16 cellular contexts compared by ENCODE assay signal in genomic region chr2:213316001-213316735, GRCh38. TPM values are rescaled to one million over a fixed set of nuclear protein-coding genes. Genes with fewer than 3 reads are reported as not detected.
DNase-seq lines count a peak whose midpoint lies in the region; ATAC-seq, FAIRE-seq and TF ChIP-seq lines count a peak whose summit lies in the region.
"Had no signal": no experiment of that assay in that cellular context is flagged by ENCODE, and none has a peak within 500 bp of the region (broad histone marks: within the 10 kb centered on the region; RNA-seq: fewer than 3 reads in every experiment).

No MANE protein-coding gene starts in this region.

- no peak overlapping the region for H2AK5ac ChIP-seq in H9 (ENCODE audit: insufficient read length, low read length)

- H2BK120ac ChIP-seq in H9 (ENCODE audit: low read depth, low read length, poor library complexity, severe bottlenecking), result no peak overlapping the region

- H3K27ac ChIP-seq in GM12878 (ENCODE audit: control insufficient read depth, insufficient read depth) (no peak overlapping the region), neural progenitor cell (no peak overlapping the region), H9 (ENCODE audit: insufficient read length, low read depth, low read length) (no peak overlapping the region), right cardiac atrium (ENCODE audit: low read length) (no peak overlapping the region)
- H3K27ac ChIP-seq: thoracic aorta had no signal

- H2AFZ ChIP-seq in GM12878 (ENCODE audit: control insufficient read depth, low read depth, low read length), result no peak overlapping the region
- no peak overlapping the region for H2AFZ ChIP-seq in neural progenitor cell (replicated peaks)
- H2AFZ ChIP-seq in H9 (ENCODE audit: low read length), result no peak overlapping the region

- H2BK20ac ChIP-seq in H9 (ENCODE audit: low read depth, low read length, poor library complexity, severe bottlenecking), result no peak overlapping the region

- TF ChIP-seq POLR2A in GM12878 (IDR thresholded peaks at IDR 0.05; ENCODE audit: low read depth, low read length), result no peak
- no peak for TF ChIP-seq POLR2A in GM18505 (IDR thresholded peaks at IDR 0.05; ENCODE audit: borderline replicate concordance, extremely low read depth, insufficient read depth, insufficient read length)

- H3K4me1 ChIP-seq in GM12878 (ENCODE audit: control insufficient read depth, insufficient read depth, low read length) (no peaks in the 10 kb centered on the region), neural progenitor cell (no peaks in the 10 kb centered on the region), H9 (ENCODE audit: insufficient read depth, low read length) (no peaks in the 10 kb centered on the region), right cardiac atrium (ENCODE audit: control insufficient read depth, insufficient read depth, low read length) (no peaks in the 10 kb centered on the region)

- H3K9me3 Mint-ChIP-seq in neural progenitor cell (no peaks in the 10 kb centered on the region), H9 (no peaks in the 10 kb centered on the region)

- peaks cover 3% of the 10 kb centered on the region; the same call in 1 of the 2 replicates for H3K36me3 ChIP-seq in MG63
- no peaks in the 10 kb centered on the region for H3K36me3 ChIP-seq in GM12878 (ENCODE audit: control insufficient read depth in 2 of 2, insufficient read depth in 2 of 2, low read length in 1 of 2)
- H3K36me3 ChIP-seq in neural progenitor cell, result peaks cover 12% of the 10 kb centered on the region

- CTCF ChIA-PET in GM12878 (lab: Yijun Ruan, JAX), result no interaction called here

- H3T11ph ChIP-seq in H9 (ENCODE audit: low read length), result no peak overlapping the region

- no peak for TF ChIP-seq EP300 in GM12878 (IDR thresholded peaks at IDR 0.05; ENCODE audit: borderline replicate concordance in 1 of 2, control insufficient read depth in 1 of 2, low read depth in 2 of 2, low read length in 2 of 2)

- TF ChIP-seq RAD21 in GM12878 (IDR thresholded peaks at IDR 0.05; ENCODE audit: insufficient read depth, low read depth, low read length), result no peak

- no peak for FAIRE-seq in GM12878 (lab: Jason Lieb, UNC)
- FAIRE-seq: GM18507 had no signal

- H3F3A ChIP-seq in neural progenitor cell (ENCODE audit: low read depth), result no peaks in the 10 kb centered on the region

- H3K79me1 ChIP-seq in H9 (ENCODE audit: insufficient read depth, low read depth, low read length, poor library complexity, severe bottlenecking), result no peaks in the 10 kb centered on the region

- SMC1A ChIA-PET in GM12878 (lab: Charles Lee; ENCODE audit: uncharacterized antibody, unreplicated experiment), result interaction anchor here (1.3 kb wide), 1 partner anchor 33 kb away, joined by 5 read pairs; no protein-coding TSS in a partner anchor

- H3K27me3 ChIP-seq in MG63 (no peaks in the 10 kb centered on the region), GM12878 (replicated peaks in 1 of 2; ENCODE audit: control insufficient read depth in 2 of 2, insufficient read depth in 2 of 2, low read length in 1 of 2) (no peaks in the 10 kb centered on the region), neural progenitor cell (no peaks in the 10 kb centered on the region), H9 (ENCODE audit: insufficient read depth, low read length) (no peaks in the 10 kb centered on the region), right cardiac atrium (ENCODE audit: control insufficient read depth, insufficient read depth) (no peaks in the 10 kb centered on the region)

- H4K20me1 ChIP-seq in GM12878 (ENCODE audit: control insufficient read depth, insufficient read depth) (no peaks in the 10 kb centered on the region), neural progenitor cell (ENCODE audit: low read depth) (no peaks in the 10 kb centered on the region), H9 (ENCODE audit: control insufficient read depth, insufficient read depth, insufficient read length) (no peaks in the 10 kb centered on the region)

- no peak overlapping the region for H3K4me3 Mint-ChIP-seq in neural progenitor cell
- no peak overlapping the region for H3K4me3 Mint-ChIP-seq in H9

- no peak overlapping the region for H3K56ac ChIP-seq in H9 (ENCODE audit: insufficient read length, low read depth, low read length)

- BruUV-seq in GM12878 (replicated peaks; lab: Mats Ljungman, UMichigan), result no TSS peak

- no peak overlapping the region for H3K18ac ChIP-seq in H9 (ENCODE audit: insufficient read length, low read depth, low read length)

- intact Hi-C loops in GM12878 (cut with micrococcal nuclease; ENCODE audit: unreplicated experiment) (no loop called here), right cardiac atrium (cut with DNase I) (no loop called here)

- H2BK15ac ChIP-seq in H9 (ENCODE audit: low read depth, low read length), result no peak overlapping the region

- in situ Hi-C loops in GM12878 (cut with MboI), result no loop called here

- ATAC-seq in GM12878 (peak; percentile 17; the same call in 1 of the 3 replicates), GM18505 (IDR thresholded peaks at IDR 0.05; ENCODE audit: unreplicated experiment) (no peak), right cardiac atrium (no peak)
- ATAC-seq: activated CD4-positive, CD25-positive, alpha-beta regulatory T cell treated with anti-CD3 and anti-CD28 coated beads, Interleukin-2, amount 50 U/mL, for 24 hours; left ventricle myocardium superior had no signal

- H3K9ac ChIP-seq in GM12878 (ENCODE audit: control insufficient read depth, insufficient read depth, low read length), result no peak overlapping the region
- no peak overlapping the region for H3K9ac ChIP-seq in neural progenitor cell
- H3K9ac ChIP-seq in H9 (ENCODE audit: extremely low read depth, insufficient read length, low read length), result no peak overlapping the region

- H3K27me3 Mint-ChIP-seq in neural progenitor cell (ENCODE audit: insufficient read depth, low read depth), result no peaks in the 10 kb centered on the region
- no peaks in the 10 kb centered on the region for H3K27me3 Mint-ChIP-seq in H9 (ENCODE audit: low read depth)

- no peak overlapping the region for H4K8ac ChIP-seq in H9 (replicated peaks; ENCODE audit: insufficient read length, low read depth, low read length)

- H3K14ac ChIP-seq in H9 (ENCODE audit: insufficient read depth, low read length), result no peak overlapping the region

- no peak overlapping the region for H4K91ac ChIP-seq in H9 (ENCODE audit: insufficient read length, low read depth, low read length)

- H4K5ac ChIP-seq in H9 (ENCODE audit: insufficient read length, low read depth, low read length), result no peak overlapping the region

- H3K79me2 ChIP-seq in GM12878 (ENCODE audit: control insufficient read depth, insufficient read depth, low read length), result no peaks in the 10 kb centered on the region
- no peaks in the 10 kb centered on the region for H3K79me2 ChIP-seq in neural progenitor cell (ENCODE audit: low read depth)
- H3K79me2 ChIP-seq in H9 (ENCODE audit: insufficient read depth, low read length), result no peaks in the 10 kb centered on the region

- RAD21 ChIA-PET in GM12878 (lab: Charles Lee; ENCODE audit: unreplicated experiment), result no interaction called here

- TF ChIP-seq CTCF in GM12878 (IDR thresholded peaks at IDR 0.05 in 2 of 3, conservative IDR thresholded peaks at IDR 0.05 in 1 of 3; ENCODE audit: control insufficient read depth in 2 of 3, extremely low read depth in 1 of 3, insufficient read depth in 1 of 3, low read depth in 3 of 3, low read length in 3 of 3) (no peak), neural progenitor cell (IDR thresholded peaks at IDR 0.05) (no peak), H9 (conservative IDR thresholded peaks at IDR 0.05) (no peak)

- H3K4me3 ChIP-seq in MG63 (no peak overlapping the region), GM12878 (no peak overlapping the region), neural progenitor cell (no peak overlapping the region), right cardiac atrium (ENCODE audit: low read length) (no peak overlapping the region)
- H3K4me3 ChIP-seq: thoracic aorta had no signal

- no peak overlapping the region for H3K23ac ChIP-seq in H9 (ENCODE audit: insufficient read length, low read depth, low read length)

- no peak overlapping the region for H3K4me2 ChIP-seq in GM12878 (ENCODE audit: control insufficient read depth, insufficient read depth)
- H3K4me2 ChIP-seq in neural progenitor cell, result no peak overlapping the region
- no peak overlapping the region for H3K4me2 ChIP-seq in H9 (ENCODE audit: insufficient read depth, insufficient read length, low read length)

- H3K4me1 Mint-ChIP-seq in neural progenitor cell (no peaks in the 10 kb centered on the region), H9 (no peaks in the 10 kb centered on the region)

- H3K23me2 ChIP-seq in H9 (ENCODE audit: insufficient read length, low read depth, low read length, poor library complexity, severe bottlenecking), result no peaks in the 10 kb centered on the region

- no peak overlapping the region for H2BK5ac ChIP-seq in H9 (ENCODE audit: insufficient read length, low read length)

- H3K9me3 ChIP-seq in MG63, result no peaks in the 10 kb centered on the region
- H3K9me3 ChIP-seq in GM12878 (replicated peaks; ENCODE audit: control insufficient read depth, insufficient read depth, low read length), result peaks cover 2% of the 10 kb centered on the region; the same call in 1 of the 3 replicates
- no peaks in the 10 kb centered on the region for H3K9me3 ChIP-seq in neural progenitor cell (ENCODE audit: low read depth)
- no peaks in the 10 kb centered on the region for H3K9me3 ChIP-seq in H9 (ENCODE audit: control insufficient read depth, low read depth, low read length)
- no peaks in the 10 kb centered on the region for H3K9me3 ChIP-seq in right cardiac atrium (ENCODE audit: control insufficient read depth, low read length)
- H3K9me3 ChIP-seq: thoracic aorta had no signal

- H3K4ac ChIP-seq in H9 (ENCODE audit: low read depth, low read length), result no peak overlapping the region

- H3K36me3 Mint-ChIP-seq in neural progenitor cell (peaks cover 14% of the 10 kb centered on the region), H9 (ENCODE audit: insufficient read depth in 1 of 3, low read depth in 3 of 3) (peaks cover 0 to 10% (median 9%) of the 10 kb centered on the region in 3 experiments; a peak in 4 of 7 replicates)

- POLR2A ChIA-PET in GM12878 (lab: Charles Lee), result no interaction called here

- 100% methylated on average over 3 of the region's 3 CpGs for WGBS in GM12878 (ENCODE audit: insufficient coverage, insufficient replicate concordance, low lambda C conversion rate, missing lambda C conversion rate)
- no CpG with 5 or more reads among the region's 3 CpGs for WGBS in H9 (ENCODE audit: extremely low coverage, insufficient read length, low lambda C conversion rate)
- WGBS in right cardiac atrium, result 93% methylated on average over 3 of the region's 3 CpGs

- no peak overlapping the region for H2BK12ac ChIP-seq in H9 (ENCODE audit: insufficient read length, low read depth, low read length)

- peak overlapping the region; percentile 7 for H3K27ac Mint-ChIP-seq in neural progenitor cell
- H3K27ac Mint-ChIP-seq in H9, result peak overlapping the region in 1 of 3 experiments; percentile 24; a peak in 1 of 7 replicates

- DNase-seq in EH (ENCODE audit: low read depth) (peak; percentile 29), MG63 (peak; percentile 51), GM12878 (ENCODE audit: low read depth, low spot score) (no peak), neural progenitor cell (ENCODE audit: low spot score) (no peak), H9 (no peak), right cardiac atrium (no peak), dedifferentiated amniotic fluid mesenchymal stem cell (ENCODE audit: extremely low spot score) (no peak)
- DNase-seq: dermis blood vessel endothelial cell, left ventricle myocardium superior, NCI-H1930, posterior cingulate gyrus, SHP77 treated with DMSO at 0.1 percent for 48 hours had no signal

RNA-seq across cellular contexts. Expression of gene SPAG16, which starts 31.9 kb away (rescaled TPM):
- 13.3 and 33.7 TPM in 2 replicates for total RNA-seq in MG63 (2014; rRNA removed; shearing (Covaris generic); ENCODE audit: low replicate concordance)
- total RNA-seq in GM12878 (2013; cell fraction: nucleolus; rRNA removed), result 24.1 and 24.7 TPM in 2 replicates
- total RNA-seq in GM12878 (2014; rRNA removed) (10.7 and 12.3 TPM in 2 replicates), GM12878 (2014; rRNA removed; fragmentation: Illumina TruSeq; extraction: Trizol) (16.1 and 17.5 TPM in 2 replicates), GM12878 (2021) (9.9 and 13.1 TPM in 2 replicates), neural progenitor cell (ENCODE audit: low replicate concordance) (48.5 and 70.3 TPM in 2 replicates), H9 (2021) (15.6 and 17.3 TPM in 2 replicates), right cardiac atrium (10 to 100 TPM; 19.9 to 28.7 (median 23.1) TPM)
- polyA plus RNA-seq in GM12878 (2011; ENCODE audit: low read depth), result 7.7 TPM
- polyA plus RNA-seq in GM12878 (2011; rRNA removed) (13.3 and 25.0 TPM in 2 replicates), GM12878 (2014; fragmentation: Illumina TruSeq; extraction: Trizol) (18.3 and 18.6 TPM in 2 replicates), GM12878 (2014; fragmentation: Nextera tagmentation; extraction: Ambion mirVana) (10 to 100 TPM in 1 of 2 experiments, 1 to 10 TPM in 1; 6.0 to 12.8 TPM), GM12878 (2014; rRNA removed) (15.0 and 17.2 TPM in 2 replicates), GM12878 (2016; fragmentation: Nextera tagmentation; extraction: Ambion mirVana) (10 to 100 TPM; 24.2 to 25.0 TPM), right cardiac atrium (23.9 TPM)
- polyA plus RNA-seq in GM12878 (2011; cell fraction: cytosol; rRNA removed), result 7.0 and 8.0 TPM in 2 replicates
- polyA plus RNA-seq in GM12878 (2011; cell fraction: nucleus; rRNA removed), result 4.7 and 6.7 TPM in 2 replicates
- 10.8 and 12.7 TPM in 2 replicates for polyA plus RNA-seq in GM12878 (2012)
- 5.1 and 5.3 TPM in 2 replicates for polyA minus RNA-seq in GM12878 (2011; rRNA and poly(A)+ RNA removed)
- 4.4 and 5.9 TPM in 2 replicates for polyA minus RNA-seq in GM12878 (2011; cell fraction: cytosol; rRNA and poly(A)+ RNA removed)
- 6.4 and 13.3 TPM in 2 replicates for polyA minus RNA-seq in GM12878 (2011; cell fraction: nucleus; rRNA and poly(A)+ RNA removed)

Comparison
In these comparisons a context has a peak if more than half of its experiments do, and no peak if none do; other contexts are left out.
1. DNase-seq: peak in EH (single experiment) and MG63 (single experiment); none in GM12878 (single experiment), neural progenitor cell (single experiment), H9 (single experiment), right cardiac atrium (0 of 3) and dedifferentiated amniotic fluid mesenchymal stem cell (single experiment).